Comparison of ENCODE assay signal across 15 cellular contexts in genomic region chr19:13783565-13784500, GRCh38. TPM values are rescaled to one million over a fixed set of nuclear protein-coding genes. Genes with fewer than 3 reads are reported as not detected.
A peak's percentile ranks its signal among the peaks of the same experiment; 100 is the strongest.
DNase-seq lines count a peak whose midpoint lies in the region; ATAC-seq, FAIRE-seq and TF ChIP-seq lines count a peak whose summit lies in the region.
"Had no signal": no experiment of that assay in that cellular context is flagged by ENCODE, and none has a peak within 500 bp of the region (broad histone marks: within the 10 kb centered on the region; RNA-seq: fewer than 3 reads in every experiment).

No MANE protein-coding gene starts in this region.

- no peaks in the 10 kb centered on the region for H4K20me1 ChIP-seq in DOHH2 (ENCODE audit: control insufficient read depth, insufficient read depth, low read depth, low read length)

- intact Hi-C loops in ascending aorta (cut with DNase I) (loop anchor here (10.0 kb wide), 1 partner anchor 291 kb away; the partner anchor contains the start of gene MISP3), mucosa of descending colon (cut with DNase I, micrococcal nuclease) (loop anchor here in 1 of 2 donors (5.0 kb wide), 1 partner anchor 78 kb away; no protein-coding TSS in a partner anchor), vagina (cut with DNase I) (no loop called here)

- H3K4me1 ChIP-seq in DOHH2 (ENCODE audit: control insufficient read depth, low read length), result peaks cover 68% of the 10 kb centered on the region
- H3K4me1 ChIP-seq in HEK293 (ENCODE audit: control insufficient read depth, insufficient read depth, low read length), result no peaks in the 10 kb centered on the region; the same call in 1 of the 2 replicates
- peaks cover 22 to 42% of the 10 kb centered on the region in 2 donors for H3K4me1 ChIP-seq in ascending aorta
- H3K4me1 ChIP-seq in mucosa of descending colon (ENCODE audit: low read depth), result peaks cover 19% of the 10 kb centered on the region
- peaks cover 42% of the 10 kb centered on the region for H3K4me1 ChIP-seq in vagina

- H3K36me3 ChIP-seq in DOHH2 (ENCODE audit: control insufficient read depth, low read length) (peaks cover 7% of the 10 kb centered on the region), HEK293 (ENCODE audit: control insufficient read depth in 2 of 2, insufficient read depth in 1 of 2, low read length in 2 of 2) (peaks cover 3 to 11% of the 10 kb centered on the region in 2 experiments; a peak in 1 of 3 replicates), ascending aorta (peaks cover 7 to 9% of the 10 kb centered on the region in 2 donors), mucosa of descending colon (ENCODE audit: low read depth) (no peaks in the 10 kb centered on the region), vagina (peaks cover 0 to 10% of the 10 kb centered on the region in 2 donors)

- POLR2A ChIA-PET in HEK293 (lab: Yijun Ruan, JAX), result interaction anchor here (0.7 to 2.1 kb wide), 6 partner anchors 9 to 79 kb away, joined by 3 to 7 read pairs (median 4); partner anchors contain the start of genes C19orf53 and ZSWIM4

- CTCF ChIA-PET in HEK293 (lab: Yijun Ruan, JAX), result interaction anchor here (0.6 to 3.0 kb wide), 7 partner anchors 9 to 97 kb away, joined by 3 to 42 read pairs (median 4); partner anchors contain the start of gene C19orf53

- peak overlapping the region; percentile 93 for H3K27ac ChIP-seq in DOHH2 (ENCODE audit: low read depth, low read length)
- no peak overlapping the region for H3K27ac ChIP-seq in HEK293 (ENCODE audit: extremely low read depth, low read depth, low read length)
- H3K27ac ChIP-seq in ascending aorta, result peak overlapping the region; percentile 77 to 94
- no peak overlapping the region for H3K27ac ChIP-seq in vagina

- H3K4me3 ChIP-seq in DOHH2 (ENCODE audit: low read length) (peak overlapping the region; percentile 47), HEK293 (ENCODE audit: low read depth, low read length) (no peak overlapping the region), ascending aorta (no peak overlapping the region), mucosa of descending colon (no peak overlapping the region), vagina (no peak overlapping the region)
- H3K4me3 ChIP-seq: body of pancreas had no signal

- H3K4me2 ChIP-seq in DOHH2 (ENCODE audit: low read length), result peak overlapping the region; percentile 68

- H3K79me2 ChIP-seq in DOHH2 (ENCODE audit: control insufficient read depth, low read length), result no peaks in the 10 kb centered on the region

- TF ChIP-seq CTCF in DOHH2 (IDR thresholded peaks at IDR 0.05; ENCODE audit: low read depth, low read length, poor library complexity, severe bottlenecking) (no peak), HEK293 (tag by site-specific recombination; IDR thresholded peaks at IDR 0.05) (no peak), ascending aorta (IDR thresholded peaks at IDR 0.05) (no peak), mucosa of descending colon (IDR thresholded peaks at IDR 0.05) (no peak), vagina (IDR thresholded peaks at IDR 0.05) (no peak)

- peak; percentile 50 for ATAC-seq in mucosa of descending colon

- no peaks in the 10 kb centered on the region for H3K9me3 ChIP-seq in DOHH2 (ENCODE audit: control insufficient read depth, insufficient read depth, low read length)
- no peaks in the 10 kb centered on the region for H3K9me3 ChIP-seq in HEK293 (ENCODE audit: control insufficient read depth, insufficient read depth, low read depth, low read length)
- no peaks in the 10 kb centered on the region for H3K9me3 ChIP-seq in ascending aorta
- H3K9me3 ChIP-seq in mucosa of descending colon, result no peaks in the 10 kb centered on the region
- no peaks in the 10 kb centered on the region for H3K9me3 ChIP-seq in vagina
- H3K9me3 ChIP-seq: body of pancreas had no signal

- no peaks in the 10 kb centered on the region for H3K27me3 ChIP-seq in DOHH2 (ENCODE audit: control insufficient read depth, low read length)
- H3K27me3 ChIP-seq in ascending aorta, result no peaks in the 10 kb centered on the region
- no peaks in the 10 kb centered on the region for H3K27me3 ChIP-seq in vagina
- H3K27me3 ChIP-seq: body of pancreas had no signal

- H3F3A ChIP-seq in DOHH2 (ENCODE audit: control insufficient read depth, insufficient read depth), result peaks cover 37% of the 10 kb centered on the region

- no peak for TF ChIP-seq POLR2A in vagina (IDR thresholded peaks at IDR 0.05)

- FAIRE-seq in frontal cortex (lab: Jason Lieb, UNC), result no peak

- H3K9me2 ChIP-seq in DOHH2 (replicated peaks; ENCODE audit: control insufficient read depth, low read length), result no peaks in the 10 kb centered on the region

- DNase-seq in ascending aorta (ENCODE audit: low spot score in 2 of 2) (no peak), mucosa of descending colon (no peak), GDM1 (lab: John Stamatoyannopoulos, UW) (no peak), vagina (ENCODE audit: extremely low spot score in 2 of 2) (no peak), cerebellar cortex (ENCODE audit: low spot score) (no peak), frontal cortex (ENCODE audit: low spot score in 2 of 2) (no peak)
- DNase-seq: activated CD4-positive, CD25-positive, alpha-beta regulatory T cell treated with anti-CD3 and anti-CD28 coated beads, Interleukin-2, amount 50 U/mL, for 72 hours; activated gamma-delta T cell; body of pancreas; cortex of kidney; NCI-H2107; NCI-H69; stimulated activated CD4-positive, alpha-beta T cell treated with anti-CD3 and anti-CD28 coated beads, Interleukin-1b, Interleukin-23, amount 100 ng/mL, for 48 hours had no signal

TF ChIP-seq in HEK293, 187 proteins besides CTCF, POLR2A, EP300 and RAD21 (continues in another document):
- TF ChIP-seq ZNF292 (tag by site-specific recombination; IDR thresholded peaks at IDR 0.05; ENCODE audit: borderline replicate concordance, low read depth), result no peak
- TF ChIP-seq KLF17 (tag by site-specific recombination; IDR thresholded peaks at IDR 0.05), result peak; percentile 94
- no peak for TF ChIP-seq ZNF18 (tag by site-specific recombination; IDR thresholded peaks at IDR 0.05)
- peak; percentile 92 for TF ChIP-seq ZNF121 (tag by site-specific recombination; IDR thresholded peaks at IDR 0.05)
- TF ChIP-seq BCL11B (tag by site-specific recombination; IDR thresholded peaks at IDR 0.05; ENCODE audit: low read depth), result 0 out of 2 replicates have a peak, but pooled peaks have one; percentile 6
- TF ChIP-seq ZBTB49 (tag by site-specific recombination; IDR thresholded peaks at IDR 0.05; ENCODE audit: low read depth), result no peak
- no peak for TF ChIP-seq ZNF776 (tag by site-specific recombination; IDR thresholded peaks at IDR 0.05; ENCODE audit: borderline replicate concordance)

RNA-seq across cellular contexts. Expression of gene C19orf53, which starts 9.6 kb away (rescaled TPM):
- total RNA-seq in ascending aorta, result 163 TPM
- 10 to 100 TPM; 47.8 to 49.5 (median 49.3) TPM for total RNA-seq in mucosa of descending colon
- total RNA-seq in vagina, result 189 TPM
- total RNA-seq in frontal cortex, result 20.8 TPM

RNA-seq across cellular contexts. Expression of gene ZSWIM4, which starts 11.4 kb away (rescaled TPM):
- total RNA-seq in ascending aorta (23.2 TPM), mucosa of descending colon (1 to 10 TPM; 4.1 to 4.6 (median 4.1) TPM), vagina (13.0 TPM), frontal cortex (6.9 TPM)

RNA-seq across cellular contexts. Expression of gene MRI1, which starts 19.5 kb away (rescaled TPM):
- total RNA-seq in ascending aorta, result 89.9 TPM
- total RNA-seq in mucosa of descending colon, result 10 to 100 TPM; 24.2 to 32.4 (median 28.7) TPM
- total RNA-seq in vagina, result 69.0 TPM
- total RNA-seq in frontal cortex, result 15.9 TPM

Comparison
In these comparisons a context has a peak if more than half of its experiments do, and no peak if none do; other contexts are left out.
1. H3K27ac ChIP-seq: peak in DOHH2 (single experiment) and ascending aorta (2 of 2); none in HEK293 (single experiment) and vagina (single experiment).